Comparison of ENCODE assay signal across 8 cellular contexts in genomic region chr11:107799245-107799859, GRCh38. TPM values are rescaled to one million over a fixed set of nuclear protein-coding genes. Genes with fewer than 3 reads are reported as not detected.
DNase-seq lines count a peak whose midpoint lies in the region; ATAC-seq and FAIRE-seq lines count a peak whose summit lies in the region.

No MANE protein-coding gene starts in this region.

- no peak overlapping the region for H3K4me3 ChIP-seq in trophoblast cell (ENCODE audit: low read depth, low read length)

- no peak overlapping the region for H3K9ac ChIP-seq in trophoblast cell (ENCODE audit: low read length)

- FAIRE-seq in HTR-8/SVneo (lab: Jason Lieb, UNC) (no peak), urothelium cell line (lab: Jason Lieb, UNC) (no peak)

- no peak overlapping the region for H3K27ac ChIP-seq in trophoblast cell (ENCODE audit: low read depth, low read length)

- H2AK5ac ChIP-seq in trophoblast cell (ENCODE audit: low read length) = no peak overlapping the region

- H3K79me2 ChIP-seq in trophoblast cell (ENCODE audit: control insufficient read depth, insufficient read depth, low read length, poor library complexity) = no peaks in the 10 kb centered on the region

- WGBS in trophoblast cell (ENCODE audit: extremely low coverage, insufficient coverage, insufficient read length) = no CpG with 5 or more reads among the region's 12 CpGs

- H2BK120ac ChIP-seq in trophoblast cell (ENCODE audit: insufficient read depth, low read length, poor library complexity) = no peak overlapping the region

- no peaks in the 10 kb centered on the region for H3K9me3 ChIP-seq in trophoblast cell (ENCODE audit: insufficient read depth, low read depth, low read length)

- peak overlapping the region; percentile 14 for H4K91ac ChIP-seq in trophoblast cell (ENCODE audit: low read depth, low read length)

- H2BK5ac ChIP-seq in trophoblast cell (ENCODE audit: low read depth, low read length, poor library complexity) = peak overlapping the region; percentile 13

- H3K4me1 ChIP-seq in trophoblast cell (ENCODE audit: control insufficient read depth in 1 of 2, insufficient read depth in 2 of 2, low read length in 2 of 2) = peaks cover 0 to 2% of the 10 kb centered on the region in 2 experiments

- no peak overlapping the region for H4K12ac ChIP-seq in trophoblast cell (ENCODE audit: low read depth, low read length)

- H4K8ac ChIP-seq in trophoblast cell (ENCODE audit: low read depth, low read length) = no peak overlapping the region

- DNase-seq in DMS53 treated with DMSO at 0.1 percent for 48 hours (lab: John Stamatoyannopoulos, UW; ENCODE audit: unreplicated experiment) = peak; percentile 53
- DNase-seq in HTR-8/SVneo (ENCODE audit: insufficient read length, low spot score) = peak; percentile 69
- DNase-seq in RKO (ENCODE audit: low spot score) = peak; percentile 76
- DNase-seq in activated effector memory CD4-positive, alpha-beta T cell treated with anti-CD3 and anti-CD28 coated beads, Interleukin-2, amount 50 U/mL, for 16 hours = peak; percentile 85
- DNase-seq in germinal center (ENCODE audit: low spot score) = peak; percentile 59
- DNase-seq in trophoblast cell = peak; percentile 79 to 94
- DNase-seq in urothelium cell line (ENCODE audit: low spot score) = peak; percentile 70

- H3K4me2 ChIP-seq in trophoblast cell (ENCODE audit: low read length) = no peak overlapping the region

- H3K79me1 ChIP-seq in trophoblast cell (ENCODE audit: low read length) = peaks cover 1% of the 10 kb centered on the region

- no peak overlapping the region for H3K14ac ChIP-seq in trophoblast cell (ENCODE audit: low read length)

- no peak overlapping the region for H3K23ac ChIP-seq in trophoblast cell (ENCODE audit: low read length)

- peaks cover 7 to 10% of the 10 kb centered on the region in 2 experiments for H3K36me3 ChIP-seq in trophoblast cell (ENCODE audit: control insufficient read depth in 1 of 2, insufficient read depth in 2 of 2, low read length in 2 of 2)

- no peak overlapping the region for H3K4ac ChIP-seq in trophoblast cell (ENCODE audit: low read depth, low read length)

- peak overlapping the region; percentile 31 for H2BK12ac ChIP-seq in trophoblast cell (ENCODE audit: low read length)

- H3K27me3 ChIP-seq in trophoblast cell (ENCODE audit: insufficient read depth, low read length) = no peaks in the 10 kb centered on the region

- no peak overlapping the region for H2AFZ ChIP-seq in trophoblast cell (ENCODE audit: insufficient read depth, low read length, poor library complexity)

- ATAC-seq in GM21367 (IDR thresholded peaks at IDR 0.05; ENCODE audit: unreplicated experiment) = peak; percentile 83

- H3K18ac ChIP-seq in trophoblast cell (ENCODE audit: low read length) = no peak overlapping the region

RNA-seq across cellular contexts. Expression of gene SLC35F2, which starts 59.2 kb away (rescaled TPM):
- polyA plus RNA-seq in trophoblast cell (2013) = 57.7 and 60.4 TPM in 2 replicates
